In genomic region chr9:38359689-38360385, GRCh38 we compare ENCODE assay signal across 25 cellular contexts. TPM values are rescaled to one million over a fixed set of nuclear protein-coding genes. Genes with fewer than 3 reads are reported as not detected.
DNase-seq lines count a peak whose midpoint lies in the region; ATAC-seq and TF ChIP-seq lines count a peak whose summit lies in the region.
"Had no signal": no experiment of that assay in that cellular context is flagged by ENCODE, and none has a peak within 500 bp of the region (broad histone marks: within the 10 kb centered on the region; RNA-seq: fewer than 3 reads in every experiment).

No MANE protein-coding gene starts in this region.

- intact Hi-C loops in activated CD8-positive, alpha-beta T cell treated with anti-CD3 and anti-CD28 coated beads for 36 hours (cut with micrococcal nuclease) = loop anchor here (10.0 kb wide), 2 partner anchors 275 to 445 kb away; no protein-coding TSS in a partner anchor

- no peak overlapping the region for H3K4me3 Mint-ChIP-seq in glutamatergic neuron (ENCODE audit: unreplicated experiment)
- no peak overlapping the region for H3K4me3 Mint-ChIP-seq in osteocyte (ENCODE audit: unreplicated experiment)
- no peak overlapping the region for H3K4me3 Mint-ChIP-seq in activated CD8-positive, alpha-beta T cell treated with anti-CD3 and anti-CD28 coated beads for 36 hours
- H3K4me3 Mint-ChIP-seq: activated naive CD4-positive, alpha-beta T cell treated with anti-CD3 and anti-CD28 coated beads for 36 hours; CD8-positive, alpha-beta memory T cell; H9 had no signal

- CTCF ChIA-PET in activated CD8-positive, alpha-beta T cell treated with anti-CD3 and anti-CD28 coated beads for 36 hours (lab: Charles Lee) = interaction anchor here (1.3 kb wide), 1 partner anchor 16 kb away, joined by 3 read pairs; no protein-coding TSS in a partner anchor

- peaks cover 7% of the 10 kb centered on the region for H3K27me3 Mint-ChIP-seq in glutamatergic neuron (ENCODE audit: unreplicated experiment)
- no peaks in the 10 kb centered on the region for H3K27me3 Mint-ChIP-seq in osteocyte (ENCODE audit: unreplicated experiment)
- peaks cover 2% of the 10 kb centered on the region for H3K27me3 Mint-ChIP-seq in activated CD8-positive, alpha-beta T cell treated with anti-CD3 and anti-CD28 coated beads for 36 hours

- H3K9me3 Mint-ChIP-seq in glutamatergic neuron (ENCODE audit: unreplicated experiment) (peaks cover 8% of the 10 kb centered on the region), osteocyte (ENCODE audit: unreplicated experiment) (no peaks in the 10 kb centered on the region)
- H3K9me3 Mint-ChIP-seq in activated CD8-positive, alpha-beta T cell treated with anti-CD3 and anti-CD28 coated beads for 36 hours = no peaks in the 10 kb centered on the region
- H3K9me3 Mint-ChIP-seq: activated naive CD4-positive, alpha-beta T cell treated with anti-CD3 and anti-CD28 coated beads for 36 hours; CD8-positive, alpha-beta memory T cell had no signal

- H3K4me1 Mint-ChIP-seq in glutamatergic neuron (ENCODE audit: low read depth, unreplicated experiment) (peaks cover 25% of the 10 kb centered on the region), osteocyte (ENCODE audit: unreplicated experiment) (peaks cover 62% of the 10 kb centered on the region)
- H3K4me1 Mint-ChIP-seq in activated CD8-positive, alpha-beta T cell treated with anti-CD3 and anti-CD28 coated beads for 36 hours (ENCODE audit: low read depth) = peaks cover 4% of the 10 kb centered on the region

- no peak for TF ChIP-seq CTCF in glutamatergic neuron (IDR thresholded peaks at IDR 0.05; ENCODE audit: partially characterized antibody, unreplicated experiment)
- no peak for TF ChIP-seq CTCF in osteocyte (IDR thresholded peaks at IDR 0.05)
- no peak for TF ChIP-seq CTCF in activated CD8-positive, alpha-beta T cell treated with anti-CD3 and anti-CD28 coated beads for 36 hours (IDR thresholded peaks at IDR 0.05)

- no peak for ATAC-seq in GM18909 (IDR thresholded peaks at IDR 0.05; ENCODE audit: poor library complexity, unreplicated experiment)
- no peak for ATAC-seq in activated CD8-positive, alpha-beta T cell treated with anti-CD3 and anti-CD28 coated beads for 36 hours
- ATAC-seq: K562, upper lobe of right lung had no signal

- POLR2A ChIA-PET in activated CD8-positive, alpha-beta T cell treated with anti-CD3 and anti-CD28 coated beads for 36 hours (lab: Charles Lee) = no interaction called here

- DNase-seq in GM03348 (ENCODE audit: low spot score) (peak; percentile 63), astrocyte of the hippocampus (ENCODE audit: low read depth, low spot score) (peak; percentile 54), glutamatergic neuron (no peak), osteocyte (ENCODE audit: extremely low spot score, unreplicated experiment) (no peak), KG1 (lab: John Stamatoyannopoulos, UW) (no peak), NCI-H1930 (lab: John Stamatoyannopoulos, UW) (no peak)
- no peak for DNase-seq in activated CD8-positive, alpha-beta T cell treated with anti-CD3 and anti-CD28 coated beads for 36 hours
- DNase-seq: activated CD4-positive, alpha-beta T cell treated with anti-CD3 and anti-CD28 coated beads, Interleukin-2, amount 50 U/mL, for 4 hours; activated naive CD4-positive, alpha-beta T cell treated with anti-CD3 and anti-CD28 coated beads for 36 hours; activated T-cell treated with anti-CD3 and anti-CD28 coated beads, Interleukin-2, amount 50 U/mL, for 1 hour; anterior cingulate cortex; CD8-positive, alpha-beta memory T cell; H9; NCI-H1694 treated with DMSO at 0.1 percent for 48 hours; NCI-H774; OCI-M1; posterior cingulate gyrus; SIG-M5; small intestine; stimulated activated CD4-positive, alpha-beta T cell treated with anti-CD3 and anti-CD28 coated beads, Interleukin-4, amount 100 ng/mL, for 24 hours; stomach; T-helper 1 cell; upper lobe of right lung had no signal

- peak overlapping the region; percentile 1 for H3K27ac Mint-ChIP-seq in glutamatergic neuron (ENCODE audit: unreplicated experiment)
- peak overlapping the region; percentile 51 for H3K27ac Mint-ChIP-seq in osteocyte (ENCODE audit: unreplicated experiment)
- H3K27ac Mint-ChIP-seq in activated CD8-positive, alpha-beta T cell treated with anti-CD3 and anti-CD28 coated beads for 36 hours = no peak overlapping the region
- H3K27ac Mint-ChIP-seq: activated naive CD4-positive, alpha-beta T cell treated with anti-CD3 and anti-CD28 coated beads for 36 hours; H9 had no signal

- H3K36me3 Mint-ChIP-seq in glutamatergic neuron (ENCODE audit: unreplicated experiment) (no peaks in the 10 kb centered on the region), osteocyte (ENCODE audit: unreplicated experiment) (no peaks in the 10 kb centered on the region)
- no peaks in the 10 kb centered on the region for H3K36me3 Mint-ChIP-seq in activated CD8-positive, alpha-beta T cell treated with anti-CD3 and anti-CD28 coated beads for 36 hours (ENCODE audit: low read depth)
- H3K36me3 Mint-ChIP-seq: CD8-positive, alpha-beta memory T cell had no signal

RNA-seq across cellular contexts. Expression of gene ALDH1B1, which starts 32.7 kb away (rescaled TPM):
- total RNA-seq in glutamatergic neuron (ENCODE audit: unreplicated experiment) = 15.3 TPM
- 10.5 and 10.7 TPM in 2 replicates for total RNA-seq in osteocyte
- total RNA-seq in activated CD8-positive, alpha-beta T cell treated with anti-CD3 and anti-CD28 coated beads for 36 hours = 10 to 100 TPM; 23.9 to 26.5 TPM

Comparison
In these comparisons a context has a peak if more than half of its experiments do, and no peak if none do; other contexts are left out.
1. DNase-seq: peak in GM03348 (single experiment) and astrocyte of the hippocampus (single experiment); none in glutamatergic neuron (single experiment), osteocyte (single experiment), KG1 (single experiment), activated CD8-positive, alpha-beta T cell treated with anti-CD3 and anti-CD28 coated beads for 36 hours (single experiment) and NCI-H1930 (0 of 2).